ENCODE assay signal across 1 cellular context in genomic region chr7:116465125-116465524, GRCh38.
TF ChIP-seq lines count a peak whose summit lies in the region.

No MANE protein-coding gene starts in this region.

TF ChIP-seq in HCT116, 20 proteins besides CTCF, POLR2A, EP300 and RAD21:
- TF ChIP-seq YY1 (IDR thresholded peaks at IDR 0.05; ENCODE audit: extremely low read depth, insufficient replicate concordance, low read depth, low read length), result no peak
- no peak for TF ChIP-seq SRF (IDR thresholded peaks at IDR 0.05; ENCODE audit: low read depth)
